In the genomic region with DNA sequence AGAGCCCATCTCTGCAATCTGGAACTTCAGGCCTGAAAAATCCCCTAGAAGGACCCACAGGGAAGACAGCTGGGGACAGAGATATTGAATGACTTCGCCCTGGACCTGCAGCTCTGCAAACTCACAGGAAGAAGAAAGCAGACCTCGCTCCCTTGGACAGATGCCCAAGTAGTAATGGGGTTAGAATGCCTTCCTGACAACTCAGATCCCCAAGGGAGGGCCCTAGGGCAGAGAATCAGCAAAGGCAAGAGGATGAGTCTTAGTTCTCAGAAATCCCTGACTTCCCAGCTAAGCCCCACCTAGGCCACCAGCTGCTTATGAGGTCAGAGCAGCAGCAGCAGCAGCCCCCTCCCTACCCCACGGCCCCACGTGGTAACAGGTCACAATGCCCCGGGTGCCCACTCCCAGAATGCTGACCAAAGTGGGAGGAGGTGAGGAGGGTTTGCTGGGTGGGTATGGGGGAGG, we compare ENCODE assay signal across 8 cellular contexts. TPM values are rescaled to one million over a fixed set of nuclear protein-coding genes. Genes with fewer than 3 reads are reported as not detected.
DNase-seq lines count a peak whose midpoint lies in the region; ATAC-seq, FAIRE-seq and TF ChIP-seq lines count a peak whose summit lies in the region.

A gene with protein sequence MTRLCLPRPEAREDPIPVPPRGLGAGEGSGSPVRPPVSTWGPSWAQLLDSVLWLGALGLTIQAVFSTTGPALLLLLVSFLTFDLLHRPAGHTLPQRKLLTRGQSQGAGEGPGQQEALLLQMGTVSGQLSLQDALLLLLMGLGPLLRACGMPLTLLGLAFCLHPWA (plus strand): TSS at position 401 of the 465 bp plus-strand sequence. CDS start 198 bp downstream, outside the sequence.

- BruUV-seq in HepG2 (replicated peaks; lab: Mats Ljungman, UMichigan): no TSS peak

- H3K4me2 ChIP-seq in HepG2 (ENCODE audit: low read depth, low read length): no peak within 1 kb of the TSS

- TF ChIP-seq POLR2A in HepG2 (IDR thresholded peaks at IDR 0.05; ENCODE audit: insufficient read depth in 1 of 2, low read depth in 2 of 2, low read length in 2 of 2) (no peak), esophagus muscularis mucosa (IDR thresholded peaks at IDR 0.05; ENCODE audit: low read depth) (no peak)

- CTCF ChIA-PET in HepG2 (lab: Yijun Ruan, JAX; ENCODE audit: low intra/inter-chr PET ratio, low total read pairs): no interaction called here

- ATAC-seq in HepG2 (no peak), HG02884 (IDR thresholded peaks at IDR 0.05; ENCODE audit: unreplicated experiment) (no peak)

- no peak for TF ChIP-seq EP300 in HepG2 (IDR thresholded peaks at IDR 0.05; ENCODE audit: low read depth in 2 of 2, low read length in 2 of 2)
- TF ChIP-seq EP300 in HepG2 (CRISPR knock-in tag; IDR thresholded peaks at IDR 0.05; ENCODE audit: borderline replicate concordance): no peak
- TF ChIP-seq EP300 in esophagus muscularis mucosa (IDR thresholded peaks at IDR 0.05): no peak

- H3K4me1 ChIP-seq in HepG2 (ENCODE audit: insufficient read depth, low read length): no peaks in the 10 kb centered on the region
- peaks cover 0 to 4% (median 0%) of the 10 kb centered on the region in 4 donors for H3K4me1 ChIP-seq in esophagus muscularis mucosa

- H3K36me3 ChIP-seq in brain microvascular endothelial cell (replicated peaks) (no peaks in the 10 kb centered on the region), HepG2 (replicated peaks in 1 of 2; ENCODE audit: control insufficient read depth in 1 of 2, insufficient read depth in 2 of 2, low read length in 2 of 2) (no peaks in the 10 kb centered on the region), esophagus muscularis mucosa (no peaks in the 10 kb centered on the region)

- no peak for TF ChIP-seq RAD21 in HepG2 (CRISPR knock-in tag; IDR thresholded peaks at IDR 0.05)

- no peaks in the 10 kb centered on the region for H3K79me2 ChIP-seq in HepG2 (ENCODE audit: insufficient read depth, low read length)

- intact Hi-C loops in HepG2 (cut with micrococcal nuclease; ENCODE audit: unreplicated experiment): no loop called here
- intact Hi-C loops in esophagus muscularis mucosa (cut with DNase I): no loop called here

- FAIRE-seq in HepG2 (lab: Jason Lieb, UNC): no peak

- no peak within 1 kb of the TSS for H3K9ac ChIP-seq in HepG2 (ENCODE audit: insufficient read depth, low read depth, low read length)

- 1% methylated on average over 5 of the region's 5 CpGs for WGBS in HepG2 (ENCODE audit: low lambda C conversion rate)
- 31% methylated on average over 4 of the region's 5 CpGs for WGBS in esophagus muscularis mucosa

- in situ Hi-C loops in brain microvascular endothelial cell (cut with HindIII; ENCODE audit: low pct_ligation_motif_present, low sequenced_read_pairs): no loop called here
- in situ Hi-C loops in HepG2 (cut with HindIII; ENCODE audit: extremely low pct_ligation_motif_present, low pct_unique_long_range_greater_than_20kb): no loop called here

- POLR2A ChIA-PET in HepG2 (lab: Yijun Ruan, JAX): no interaction called here

- H3K27ac ChIP-seq in brain microvascular endothelial cell (peak within 1 kb of the TSS; percentile 47), HepG2 (ENCODE audit: extremely low read length, insufficient read depth, low read length) (no peak within 1 kb of the TSS), esophagus muscularis mucosa (replicated peaks in 1 of 4) (no peak within 1 kb of the TSS)

- H3K9me3 ChIP-seq in HepG2 (ENCODE audit: low read length) (0 out of 2 replicates have a peak, but pooled peaks cover 5% of the 10 kb centered on the region), esophagus muscularis mucosa (peaks cover 0 to 14% (median 4%) of the 10 kb centered on the region in 4 donors)

- H2AFZ ChIP-seq in HepG2 (ENCODE audit: low read length): no peak within 1 kb of the TSS

- H3K4me3 ChIP-seq in brain microvascular endothelial cell (ENCODE audit: low read depth, low read length) (no peak within 1 kb of the TSS), HepG2 (replicated peaks in 1 of 3; ENCODE audit: insufficient read depth in 1 of 3, low read depth in 2 of 3, low read length in 3 of 3) (no peak within 1 kb of the TSS), esophagus muscularis mucosa (no peak within 1 kb of the TSS)

- DNase-seq in AG20443 (ENCODE audit: low spot score) (peak; percentile 94), M059J (ENCODE audit: low read depth) (peak; percentile 100), brain microvascular endothelial cell (peak; percentile 97), HepG2 (ENCODE audit: low spot score) (no peak), esophagus muscularis mucosa (ENCODE audit: extremely low spot score) (no peak), NCI-H1048 (lab: John Stamatoyannopoulos, UW) (no peak), GM10266 (ENCODE audit: extremely low spot score) (no peak)

- no peaks in the 10 kb centered on the region for H3K27me3 ChIP-seq in brain microvascular endothelial cell (replicated peaks)
- peaks cover 0 to 66% of the 10 kb centered on the region in 2 experiments; a peak in 4 of 5 replicates for H3K27me3 ChIP-seq in HepG2 (ENCODE audit: control insufficient read depth in 1 of 2, insufficient read depth in 2 of 2, low read length in 2 of 2)
- H3K27me3 ChIP-seq in esophagus muscularis mucosa: peaks cover 0 to 65% (median 5%) of the 10 kb centered on the region in 4 donors

- no peaks in the 10 kb centered on the region for H4K20me1 ChIP-seq in HepG2 (ENCODE audit: insufficient read depth, low read length)

- TF ChIP-seq CTCF in brain microvascular endothelial cell (IDR thresholded peaks at IDR 0.05; ENCODE audit: low read depth, low read length, missing control alignments): no peak
- TF ChIP-seq CTCF in HepG2 (CRISPR knock-in tag; IDR thresholded peaks at IDR 0.05): no peak
- TF ChIP-seq CTCF in esophagus muscularis mucosa (IDR thresholded peaks at IDR 0.05): no peak
- TF ChIP-seq CTCF in GM10266 (IDR thresholded peaks at IDR 0.05; ENCODE audit: control insufficient read depth, insufficient read depth, low read depth, missing control alignments): no peak

TF ChIP-seq in HepG2, 621 proteins besides CTCF, POLR2A, EP300 and RAD21:
- TF ChIP-seq ZNF3 (CRISPR knock-in tag; IDR thresholded peaks at IDR 0.05) (no peak), HES4 (CRISPR knock-in tag; IDR thresholded peaks at IDR 0.05; ENCODE audit: borderline replicate concordance) (peak; percentile 25; the same call in 1 of the 2 replicates)
TF ChIP-seq in HepG2: peak in this region for 1.

RNA-seq across cellular contexts. Expression of the gene that starts here (rescaled TPM):
- total RNA-seq in M059J (2014; rRNA removed; shearing (Covaris generic)): not detected in 2 replicates
- total RNA-seq in HepG2 (2016; rRNA removed; fragmentation: Illumina TruSeq; extraction: Trizol): not detected in 2 replicates
- not detected in 2 replicates for total RNA-seq in HepG2 (2016; cell fraction: cytosol; rRNA removed; fragmentation: Illumina TruSeq; extraction: Trizol; ENCODE audit: low read depth)
- not detected in 2 replicates for total RNA-seq in HepG2 (2016; cell fraction: insoluble cytoplasmic fraction; rRNA removed; fragmentation: Illumina TruSeq; extraction: Trizol)
- not detected in 2 replicates for total RNA-seq in HepG2 (2016; cell fraction: membrane; rRNA removed; fragmentation: Illumina TruSeq; extraction: Trizol)
- not detected in 2 replicates for total RNA-seq in HepG2 (2016; cell fraction: nucleus; rRNA removed; fragmentation: Illumina TruSeq; extraction: Trizol)
- polyA plus RNA-seq in HepG2 (2011; rRNA removed): not detected in 2 replicates
- polyA plus RNA-seq in HepG2 (2011; cell fraction: cytosol; rRNA removed): not detected in 2 replicates
- polyA plus RNA-seq in HepG2 (2011; cell fraction: nucleus; rRNA removed): not detected in 2 replicates
- not detected in 2 replicates for polyA plus RNA-seq in HepG2 (2012)
- polyA plus RNA-seq in HepG2 (2016; cell fraction: cytosol; fragmentation: Illumina TruSeq; extraction: Trizol; ENCODE audit: low read depth): not detected in 2 replicates
- polyA plus RNA-seq in HepG2 (2016; cell fraction: insoluble cytoplasmic fraction; fragmentation: Illumina TruSeq; extraction: Trizol; ENCODE audit: low read depth): not detected in 2 replicates
- polyA plus RNA-seq in HepG2 (2016; cell fraction: membrane; fragmentation: Illumina TruSeq; extraction: Trizol; ENCODE audit: low read depth): not detected in 2 replicates
- not detected in 2 replicates for polyA plus RNA-seq in HepG2 (2016; cell fraction: nucleus; fragmentation: Illumina TruSeq; extraction: Trizol; ENCODE audit: insufficient read depth, low read depth)
- polyA minus RNA-seq in HepG2 (2011; rRNA and poly(A)+ RNA removed; ENCODE audit: low replicate concordance): not detected in 2 replicates
- polyA minus RNA-seq in HepG2 (2011; cell fraction: cytosol; rRNA and poly(A)+ RNA removed): not detected in 2 replicates
- not detected in 2 replicates for polyA minus RNA-seq in HepG2 (2011; cell fraction: nucleus; rRNA and poly(A)+ RNA removed)
- total RNA-seq in esophagus muscularis mucosa: not detected

Comparison
In these comparisons a context has a peak if more than half of its experiments do, and no peak if none do; other contexts are left out.
1. Peak in DNase-seq in M059J; RNA of the gene not detected or under 1 TPM.
2. DNase-seq: peak in AG20443 (single experiment) and brain microvascular endothelial cell (single experiment); none in HepG2 (single experiment), esophagus muscularis mucosa (single experiment), NCI-H1048 (single experiment) and GM10266 (single experiment).